9 cellular contexts compared by ENCODE assay signal in genomic region chr16:89924298-89924924, GRCh38. TPM values are rescaled to one million over a fixed set of nuclear protein-coding genes. Genes with fewer than 3 reads are reported as not detected.
A peak's percentile ranks its signal among the peaks of the same experiment; 100 is the strongest.
DNase-seq lines count a peak whose midpoint lies in the region; ATAC-seq and TF ChIP-seq lines count a peak whose summit lies in the region.
"Had no signal": no experiment of that assay in that cellular context is flagged by ENCODE, and none has a peak within 500 bp of the region (broad histone marks: within the 10 kb centered on the region; RNA-seq: fewer than 3 reads in every experiment).

No MANE protein-coding gene starts in this region.

- H3K9me3 ChIP-seq in SK-N-MC (ENCODE audit: low read depth, low read length) (no peaks in the 10 kb centered on the region), endocrine pancreas (ENCODE audit: control insufficient read depth, low read length) (no peaks in the 10 kb centered on the region), osteoblast (ENCODE audit: low read depth, low read length) (no peaks in the 10 kb centered on the region), ascending aorta (no peaks in the 10 kb centered on the region)

- H4K20me1 ChIP-seq in osteoblast (ENCODE audit: insufficient read depth, low read length) = peaks cover 50% of the 10 kb centered on the region

- H3K36me3 ChIP-seq in SK-N-MC (ENCODE audit: insufficient read depth, low read length) (no peaks in the 10 kb centered on the region), endocrine pancreas (ENCODE audit: control insufficient read depth, insufficient read depth, low read length) (no peaks in the 10 kb centered on the region), osteoblast (ENCODE audit: insufficient read depth, low read length) (peaks cover 3% of the 10 kb centered on the region), ascending aorta (no peaks in the 10 kb centered on the region)
- H3K36me3 ChIP-seq: Peyer's patch had no signal

- H2AFZ ChIP-seq in osteoblast (ENCODE audit: low read length) = no peak overlapping the region

- peak overlapping the region; percentile 85 for H3K4me3 ChIP-seq in SK-N-MC
- no peak overlapping the region for H3K4me3 ChIP-seq in endocrine pancreas (ENCODE audit: control insufficient read depth, insufficient read depth, low read length)
- H3K4me3 ChIP-seq in osteoblast (ENCODE audit: insufficient read depth, low read length) = peak overlapping the region; percentile 72
- peak overlapping the region in 1 of 2 donors; percentile 67 for H3K4me3 ChIP-seq in ascending aorta

- no peaks in the 10 kb centered on the region for H3K27me3 ChIP-seq in endocrine pancreas (ENCODE audit: control insufficient read depth, insufficient read depth, low read length)
- H3K27me3 ChIP-seq in osteoblast (ENCODE audit: insufficient read depth, low read length) = no peaks in the 10 kb centered on the region
- peaks cover 7% of the 10 kb centered on the region for H3K27me3 ChIP-seq in ascending aorta

- no peak for TF ChIP-seq CTCF in osteoblast (IDR thresholded peaks at IDR 0.05; ENCODE audit: extremely low read depth, low read depth, low read length)
- TF ChIP-seq CTCF in ascending aorta (IDR thresholded peaks at IDR 0.05) = no peak

- DNase-seq in COR-L47 (lab: John Stamatoyannopoulos, UW) (peak; percentile 83), HuH-7.5 (ENCODE audit: low spot score) (peak; percentile 68), SK-N-MC (ENCODE audit: low read depth, low spot score) (no peak), osteoblast (ENCODE audit: insufficient read length, low spot score, missing footprints) (peak; percentile 95), ascending aorta (ENCODE audit: low spot score in 2 of 2) (no peak)

- H3K9ac ChIP-seq in SK-N-MC (ENCODE audit: insufficient read length) (no peak overlapping the region), endocrine pancreas (ENCODE audit: control insufficient read depth, insufficient read depth, low read length) (peak overlapping the region; percentile 50)

- peak overlapping the region; percentile 98 for H3K4me2 ChIP-seq in osteoblast (ENCODE audit: insufficient read depth, low read length)

- H3K79me2 ChIP-seq in osteoblast (ENCODE audit: insufficient read depth, low read length) = peaks cover 42% of the 10 kb centered on the region

- H3K27ac ChIP-seq in SK-N-MC (no peak overlapping the region), osteoblast (ENCODE audit: low read depth, low read length) (no peak overlapping the region), ascending aorta (no peak overlapping the region)
- H3K27ac ChIP-seq: Peyer's patch had no signal

- no peak for ATAC-seq in HG03521 (IDR thresholded peaks at IDR 0.05; ENCODE audit: unreplicated experiment)
- ATAC-seq in GM21723 (IDR thresholded peaks at IDR 0.05; ENCODE audit: unreplicated experiment) = no peak

- intact Hi-C loops in ascending aorta (cut with DNase I) = no loop called here

- no peaks in the 10 kb centered on the region for H3K4me1 ChIP-seq in endocrine pancreas (ENCODE audit: control insufficient read depth, insufficient read depth, low read length)
- peaks cover 50% of the 10 kb centered on the region for H3K4me1 ChIP-seq in osteoblast (ENCODE audit: insufficient read depth, low read length)
- H3K4me1 ChIP-seq in ascending aorta = peaks cover 19 to 35% of the 10 kb centered on the region in 2 donors

RNA-seq across cellular contexts. Expression of gene TUBB3, which starts 1.3 kb away (rescaled TPM):
- total RNA-seq in osteoblast = 166 and 239 TPM in 2 replicates
- total RNA-seq in ascending aorta = 2.3 TPM

RNA-seq across cellular contexts. Expression of gene MC1R, which starts 5.7 kb away (rescaled TPM):
- 4.7 and 5.1 TPM in 2 replicates for total RNA-seq in osteoblast
- 13.2 TPM for total RNA-seq in ascending aorta

RNA-seq across cellular contexts. Expression of gene DEF8, which starts 24.1 kb away (rescaled TPM):
- 48.6 and 48.9 TPM in 2 replicates for total RNA-seq in osteoblast
- 34.5 TPM for total RNA-seq in ascending aorta

RNA-seq across cellular contexts. Expression of gene TCF25, which starts 51.0 kb away (rescaled TPM):
- total RNA-seq in osteoblast (225 and 230 TPM in 2 replicates), ascending aorta (237 TPM)

Comparison
In these comparisons a context has a peak if more than half of its experiments do, and no peak if none do; other contexts are left out.
1. DNase-seq: peak in COR-L47 (single experiment), HuH-7.5 (single experiment) and osteoblast (single experiment); none in SK-N-MC (single experiment) and ascending aorta (0 of 2).
2. RNA of gene TUBB3, which starts 1.3 kb away (total RNA-seq): 166 to 239 TPM in osteoblast; 2.3 TPM in ascending aorta (single experiment); every median in the first group is over 10 times any median in the second.